Comparison of ENCODE assay signal across 16 cellular contexts in genomic region chr13:74218291-74218690, GRCh38.
"Had no signal": no experiment of that assay in that cellular context is flagged by ENCODE, and none has a peak within 500 bp of the region (broad histone marks: within the 10 kb centered on the region; RNA-seq: fewer than 3 reads in every experiment).

No MANE protein-coding gene starts in this region.

- H3K4me3 ChIP-seq: left ventricle myocardium inferior, mucosa of descending colon, thyroid gland, uterus had no signal

- H2AFZ ChIP-seq: parathyroid adenoma had no signal

- DNase-seq: activated B cell treated with CpG ODN at 0.5 μM for 24 hours; activated CD4-positive, alpha-beta T cell treated with anti-CD3 and anti-CD28 coated beads, Interleukin-2, amount 50 U/mL, for 1 hour; activated CD8-positive, alpha-beta memory T cell treated with anti-CD3 and anti-CD28 coated beads, Interleukin-2, amount 10 ng/mL, durations not matched to agents 7 days and 5 days; activated gamma-delta T cell; activated T-cell treated with anti-CD3 and anti-CD28 coated beads, Interleukin-2, amount 50 U/mL, for 24 hours; hippocampal formation; left ventricle myocardium inferior; mucosa of descending colon; naive thymus-derived CD4-positive, alpha-beta T cell; SIG-M5; thyroid gland; uterus had no signal

- H3K4me1 ChIP-seq: left ventricle myocardium inferior, parathyroid adenoma, thyroid gland, uterus had no signal

- H3K36me3 Mint-ChIP-seq: naive thymus-derived CD4-positive, alpha-beta T cell had no signal

- H3K27ac Mint-ChIP-seq: activated B cell treated with CpG ODN at 0.5 μM for 24 hours; activated CD8-positive, alpha-beta memory T cell treated with anti-CD3 and anti-CD28 coated beads, Interleukin-2, amount 10 ng/mL, durations not matched to agents 7 days and 5 days; activated T-cell treated with anti-CD3 and anti-CD28 coated beads, Interleukin-2, amount 50 U/mL, for 24 hours; stimulated activated effector memory CD8-positive, alpha-beta T cell treated with anti-CD3 and anti-CD28 coated beads, Interleukin-12 subunit alpha, Interleukin-12 subunit beta, amount 100 ng/mL, for 72 hours; T-helper 2 cell treated with Interferon-gamma antibody and Interleukin-4, amounts not matched to agents 5 μg/mL and 100 μg/mL, for 36 hours had no signal

- H3K9me3 Mint-ChIP-seq: activated B cell treated with CpG ODN at 0.5 μM for 24 hours; activated T-cell treated with anti-CD3 and anti-CD28 coated beads, Interleukin-2, amount 50 U/mL, for 24 hours; stimulated activated effector memory CD8-positive, alpha-beta T cell treated with anti-CD3 and anti-CD28 coated beads, Interleukin-12 subunit alpha, Interleukin-12 subunit beta, amount 100 ng/mL, for 72 hours; T-helper 2 cell treated with Interferon-gamma antibody and Interleukin-4, amounts not matched to agents 5 μg/mL and 100 μg/mL, for 36 hours had no signal

- H3K4me1 Mint-ChIP-seq: activated B cell treated with CpG ODN at 0.5 μM for 24 hours; activated CD8-positive, alpha-beta memory T cell treated with anti-CD3 and anti-CD28 coated beads, Interleukin-2, amount 10 ng/mL, durations not matched to agents 7 days and 5 days; stimulated activated effector memory CD8-positive, alpha-beta T cell treated with anti-CD3 and anti-CD28 coated beads, Interleukin-12 subunit alpha, Interleukin-12 subunit beta, amount 100 ng/mL, for 72 hours had no signal

- FAIRE-seq: colon had no signal

- H3K9ac ChIP-seq: parathyroid adenoma had no signal

- H3K27me3 Mint-ChIP-seq: activated T-cell treated with anti-CD3 and anti-CD28 coated beads, Interleukin-2, amount 50 U/mL, for 24 hours had no signal

- H3K9me3 ChIP-seq: left ventricle myocardium inferior, mucosa of descending colon, thyroid gland, uterus had no signal

- H3K27me3 ChIP-seq: thyroid gland, uterus had no signal

- H3K27ac ChIP-seq: left ventricle myocardium inferior, parathyroid adenoma, thyroid gland, uterus had no signal

- H3K79me2 ChIP-seq: parathyroid adenoma had no signal

- H3K36me3 ChIP-seq: left ventricle myocardium inferior, thyroid gland, uterus had no signal

- H3K4me3 Mint-ChIP-seq: activated B cell treated with CpG ODN at 0.5 μM for 24 hours; activated CD8-positive, alpha-beta memory T cell treated with anti-CD3 and anti-CD28 coated beads, Interleukin-2, amount 10 ng/mL, durations not matched to agents 7 days and 5 days; activated T-cell treated with anti-CD3 and anti-CD28 coated beads, Interleukin-2, amount 50 U/mL, for 24 hours; stimulated activated effector memory CD8-positive, alpha-beta T cell treated with anti-CD3 and anti-CD28 coated beads, Interleukin-12 subunit alpha, Interleukin-12 subunit beta, amount 100 ng/mL, for 72 hours; T-helper 2 cell treated with Interferon-gamma antibody and Interleukin-4, amounts not matched to agents 5 μg/mL and 100 μg/mL, for 36 hours had no signal
